In the genomic region with DNA sequence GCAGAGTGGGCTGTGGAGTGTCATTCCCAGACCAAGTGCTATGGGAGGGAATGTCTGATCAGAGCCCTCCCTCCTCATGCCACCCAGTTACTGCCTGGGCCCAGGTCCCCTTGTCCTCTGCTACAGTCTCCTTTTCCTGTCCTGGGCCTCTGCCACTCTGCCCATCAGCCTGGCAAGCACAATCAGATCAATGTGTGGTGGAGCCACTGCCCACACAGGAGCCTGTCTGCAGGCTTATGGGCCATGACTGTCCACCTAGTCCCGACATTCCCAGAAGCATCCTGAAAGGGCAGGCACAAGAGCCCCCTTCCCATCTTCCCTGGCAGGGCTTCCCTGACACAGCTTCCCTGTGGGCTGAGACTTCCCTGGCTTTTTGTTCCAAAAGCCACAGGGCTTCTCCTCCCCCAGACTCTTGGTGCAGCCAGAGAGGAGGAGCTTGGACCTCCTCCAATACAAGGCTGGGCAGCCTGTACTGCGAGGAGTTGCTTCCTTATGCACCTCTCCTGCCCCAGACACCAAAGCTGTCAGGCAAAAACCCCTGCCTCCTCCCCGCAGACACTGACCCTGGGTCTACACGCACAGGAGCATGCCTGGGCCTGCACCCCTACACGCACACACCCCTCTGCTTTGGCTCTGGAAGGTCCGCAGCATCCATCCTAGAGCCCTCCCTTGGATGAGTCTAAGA, we compare ENCODE assay signal across 10 cellular contexts. TPM values are rescaled to one million over a fixed set of nuclear protein-coding genes. Genes with fewer than 3 reads are reported as not detected.
A peak's percentile ranks its signal among the peaks of the same experiment; 100 is the strongest.
DNase-seq lines count a peak whose midpoint lies in the region; TF ChIP-seq lines count a peak whose summit lies in the region.
"Had no signal": no experiment of that assay in that cellular context is flagged by ENCODE, and none has a peak within 500 bp of the region (broad histone marks: within the 10 kb centered on the region; RNA-seq: fewer than 3 reads in every experiment).

No MANE protein-coding gene starts in this region.

- H2AFZ ChIP-seq in GM23248 (no peak overlapping the region), mesenchymal stem cell (ENCODE audit: low read depth, low read length) (no peak overlapping the region)

- H3K4me2 ChIP-seq in GM23248 (ENCODE audit: unreplicated experiment), result no peak overlapping the region
- no peak overlapping the region for H3K4me2 ChIP-seq in mesenchymal stem cell (ENCODE audit: low read length, poor library complexity, severe bottlenecking)

- H3K36me3 ChIP-seq in GM23248 (ENCODE audit: low read depth) (no peaks in the 10 kb centered on the region), mesenchymal stem cell (ENCODE audit: control insufficient read depth in 1 of 2, insufficient read depth in 2 of 2, low read depth in 1 of 2, low read length in 2 of 2) (peaks cover 0 to 26% of the 10 kb centered on the region in 2 experiments)
- H3K36me3 ChIP-seq: adrenal gland had no signal

- H2AK5ac ChIP-seq in mesenchymal stem cell (ENCODE audit: low read length, severe bottlenecking), result no peak overlapping the region

- no peaks in the 10 kb centered on the region for H3K9me3 ChIP-seq in GM23248 (ENCODE audit: low read depth)
- no peaks in the 10 kb centered on the region for H3K9me3 ChIP-seq in mesenchymal stem cell (ENCODE audit: control insufficient read depth, low read length)
- H3K9me3 ChIP-seq: adrenal gland had no signal

- H4K8ac ChIP-seq in mesenchymal stem cell (ENCODE audit: low read length), result no peak overlapping the region

- H3F3A ChIP-seq in GM23248 (ENCODE audit: insufficient read depth), result no peaks in the 10 kb centered on the region

- H2BK120ac ChIP-seq in mesenchymal stem cell (ENCODE audit: low read depth, low read length), result no peak overlapping the region

- DNase-seq in GM23248 (peak; percentile 35), NCI-H82 (lab: John Stamatoyannopoulos, UW) (peak; percentile 87), fibroblast of peridontal ligament (ENCODE audit: extremely low read depth) (peak; percentile 30), retina (peak; percentile 24), mesenchymal stem cell (no peak), lower leg skin (ENCODE audit: low spot score in 2 of 2) (no peak), HuH-7 (ENCODE audit: low spot score) (no peak)
- DNase-seq in activated naive CD4-positive, alpha-beta T cell treated with Interleukin-2 at 50 U/mL for 16 hours, result no peak

- in situ Hi-C loops in GM23248 (cut with MboI), result no loop called here

- H2BK12ac ChIP-seq in mesenchymal stem cell (ENCODE audit: low read length in 2 of 2), result no peak overlapping the region

- no peak overlapping the region for H3K14ac ChIP-seq in mesenchymal stem cell (ENCODE audit: low read length in 2 of 2)

- intact Hi-C loops in lower leg skin (cut with DNase I; ENCODE audit: low total_unique reads), result no loop called here

- no peak for TF ChIP-seq POLR2A in lower leg skin (IDR thresholded peaks at IDR 0.05)

- H3K18ac ChIP-seq in mesenchymal stem cell (ENCODE audit: low read depth in 1 of 2, low read length in 2 of 2), result no peak overlapping the region

- H4K91ac ChIP-seq in mesenchymal stem cell (ENCODE audit: low read length), result no peak overlapping the region

- 46 to 54% methylated on average over 6 of the region's 6 CpGs for WGBS in GM23248 (ENCODE audit: low coverage in 1 of 2, low lambda C conversion rate in 2 of 2, missing lambda C conversion rate in 2 of 2), 2 experiments
- 69% methylated on average over 6 of the region's 6 CpGs for WGBS in mesenchymal stem cell
- 16 to 35% methylated on average over 6 of the region's 6 CpGs for WGBS in lower leg skin, 2 donors

- no peak for TF ChIP-seq CTCF in lower leg skin (IDR thresholded peaks at IDR 0.05)

- H3K27me3 ChIP-seq in GM23248 (replicated peaks; ENCODE audit: insufficient read depth) (no peaks in the 10 kb centered on the region), mesenchymal stem cell (ENCODE audit: control insufficient read depth in 1 of 2, insufficient read depth in 1 of 2, low read length in 2 of 2) (peaks cover 0 to 35% of the 10 kb centered on the region in 2 experiments)
- H3K27me3 ChIP-seq: adrenal gland had no signal

- no peaks in the 10 kb centered on the region for H4K20me1 ChIP-seq in GM23248 (ENCODE audit: insufficient read depth)

- no peak overlapping the region for H3K23ac ChIP-seq in mesenchymal stem cell (ENCODE audit: low read length in 2 of 2)

- no peak overlapping the region for H2BK15ac ChIP-seq in mesenchymal stem cell (ENCODE audit: low read depth, poor library complexity, severe bottlenecking)

- H3K9me2 ChIP-seq in GM23248 (ENCODE audit: insufficient read depth), result no peaks in the 10 kb centered on the region

- H3K27ac ChIP-seq in GM23248 (no peak overlapping the region), mesenchymal stem cell (ENCODE audit: low read length, poor library complexity, severe bottlenecking) (no peak overlapping the region)
- H3K27ac ChIP-seq: adrenal gland, SK-N-MC had no signal

- no peak overlapping the region for H3K4me3 ChIP-seq in GM23248
- H3K4me3 ChIP-seq in mesenchymal stem cell (ENCODE audit: insufficient read depth in 1 of 2, low read depth in 1 of 2, low read length in 2 of 2), result no peak overlapping the region
- H3K4me3 ChIP-seq in lower leg skin (ENCODE audit: low read depth, poor library complexity, severe bottlenecking), result no peak overlapping the region
- H3K4me3 ChIP-seq: adrenal gland, SK-N-MC had no signal

- H2BK5ac ChIP-seq in mesenchymal stem cell (ENCODE audit: low read depth, low read length, poor library complexity, severe bottlenecking), result no peak overlapping the region

- H3K9ac ChIP-seq in GM23248 (no peak overlapping the region), mesenchymal stem cell (ENCODE audit: low read length) (no peak overlapping the region)

- no peaks in the 10 kb centered on the region for H3K79me2 ChIP-seq in GM23248 (ENCODE audit: insufficient read depth)

- H3K4me1 ChIP-seq in GM23248 (ENCODE audit: insufficient read depth) (no peaks in the 10 kb centered on the region), mesenchymal stem cell (ENCODE audit: control insufficient read depth, insufficient read depth, low read depth, low read length) (no peaks in the 10 kb centered on the region)
- H3K4me1 ChIP-seq: adrenal gland had no signal

- H3K79me1 ChIP-seq in mesenchymal stem cell (replicated peaks; ENCODE audit: low read length, poor library complexity, severe bottlenecking), result no peaks in the 10 kb centered on the region

- H3K4ac ChIP-seq in mesenchymal stem cell (ENCODE audit: low read depth in 1 of 2, low read length in 2 of 2), result no peak overlapping the region

RNA-seq across cellular contexts. Expression of a gene that starts 29.2 kb away (rescaled TPM):
- total RNA-seq in GM23248 (2014; rRNA removed; shearing (Covaris generic)), result not detected in 2 replicates
- polyA plus RNA-seq in GM23248 (2016; fragmentation: Nextera tagmentation; extraction: Ambion mirVana), result not detected in 2 replicates
- not detected for polyA plus RNA-seq in mesenchymal stem cell (2013, experiment 1 of 2)
- not detected for polyA plus RNA-seq in mesenchymal stem cell (2013, experiment 2 of 2)
- total RNA-seq in lower leg skin, result 10 to 100 TPM in 1 of 4 donors, 1 to 10 TPM in 3; 2.7 to 18.3 (median 6.0) TPM

Comparison
In these comparisons a context has a peak if more than half of its experiments do, and no peak if none do; other contexts are left out.
1. DNase-seq: peak in GM23248 (single experiment), NCI-H82 (single experiment), fibroblast of peridontal ligament (single experiment) and retina (single experiment); none in mesenchymal stem cell (single experiment), lower leg skin (0 of 2), HuH-7 (single experiment) and activated naive CD4-positive, alpha-beta T cell treated with Interleukin-2 at 50 U/mL for 16 hours (single experiment).